Comparison of ENCODE assay signal across 15 cellular contexts in the genomic region with DNA sequence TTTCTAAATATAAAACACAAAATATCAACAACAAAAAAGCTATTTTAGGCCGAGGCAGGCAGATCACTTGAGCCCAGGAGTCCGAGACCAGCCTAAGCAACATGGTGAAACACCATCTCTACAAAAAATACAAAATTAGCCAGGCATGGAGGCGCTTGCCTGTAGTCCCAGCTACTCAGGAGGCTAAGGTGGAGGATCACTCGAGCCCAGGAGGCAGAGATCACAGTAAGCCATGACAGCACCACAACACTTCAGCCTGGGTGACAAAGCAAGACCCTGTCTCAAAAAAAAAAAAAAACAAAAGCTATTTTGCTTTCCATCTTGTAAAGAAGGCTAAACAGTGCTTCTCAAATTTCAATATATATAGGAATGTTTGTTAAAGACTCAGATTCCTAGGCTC. TPM values are rescaled to one million over a fixed set of nuclear protein-coding genes. Genes with fewer than 3 reads are reported as not detected.
DNase-seq lines count a peak whose midpoint lies in the region; ATAC-seq and TF ChIP-seq lines count a peak whose summit lies in the region.
"Had no signal": no experiment of that assay in that cellular context is flagged by ENCODE, and none has a peak within 500 bp of the region (broad histone marks: within the 10 kb centered on the region; RNA-seq: fewer than 3 reads in every experiment).

No MANE protein-coding gene starts in this region.

- H3K27me3 ChIP-seq in GM06990 (replicated peaks; ENCODE audit: control insufficient read depth, insufficient read depth, low read length), result no peaks in the 10 kb centered on the region

- peak; percentile 12 for ATAC-seq in GM19035 (IDR thresholded peaks at IDR 0.05; ENCODE audit: unreplicated experiment)
- peak; percentile 14 for ATAC-seq in HG03342 (IDR thresholded peaks at IDR 0.05; ENCODE audit: unreplicated experiment)
- ATAC-seq in memory B cell (ENCODE audit: low read depth), result peak; percentile 17

- H3K9me3 Mint-ChIP-seq in memory B cell (no peaks in the 10 kb centered on the region), Calu3 (ENCODE audit: low read depth, unreplicated experiment) (no peaks in the 10 kb centered on the region), glutamatergic neuron (ENCODE audit: unreplicated experiment) (no peaks in the 10 kb centered on the region)

- peak overlapping the region; percentile 20; the same call in 1 of the 2 replicates for H3K4me3 ChIP-seq in GM06990 (replicated peaks; ENCODE audit: low read depth, low read length)

- no peaks in the 10 kb centered on the region for H3K27me3 Mint-ChIP-seq in memory B cell
- no peaks in the 10 kb centered on the region for H3K27me3 Mint-ChIP-seq in Calu3 (ENCODE audit: unreplicated experiment)
- peaks cover 2% of the 10 kb centered on the region for H3K27me3 Mint-ChIP-seq in glutamatergic neuron (ENCODE audit: unreplicated experiment)

- H3K4me1 Mint-ChIP-seq in memory B cell, result peaks cover 13% of the 10 kb centered on the region
- peaks cover under 1% of the 10 kb centered on the region for H3K4me1 Mint-ChIP-seq in Calu3 (ENCODE audit: low read depth, unreplicated experiment)
- H3K4me1 Mint-ChIP-seq in glutamatergic neuron (ENCODE audit: low read depth, unreplicated experiment), result peaks cover 2% of the 10 kb centered on the region

- intact Hi-C loops in Calu3 (cut with micrococcal nuclease; ENCODE audit: unreplicated experiment), result no loop called here

- H3K27ac Mint-ChIP-seq in memory B cell (peak overlapping the region; percentile 95), Calu3 (ENCODE audit: unreplicated experiment) (no peak overlapping the region), glutamatergic neuron (ENCODE audit: unreplicated experiment) (no peak overlapping the region)

- DNase-seq in GM06990 (ENCODE audit: extremely low read depth, insufficient read length), result no peak
- no peak for DNase-seq in memory B cell (ENCODE audit: low spot score in 2 of 2)
- DNase-seq in Calu3, result no peak
- no peak for DNase-seq in activated gamma-delta T cell treated with Interleukin-2 at 50 U/mL for 16 hours
- no peak for DNase-seq in glutamatergic neuron
- DNase-seq: central memory CD4-positive, alpha-beta T cell; COR-L47; hypothalamus; midbrain; NCI-H1105 treated with DMSO at 0.1 percent for 48 hours; NCI-H524; posterior cingulate gyrus; stimulated activated CD4-positive, alpha-beta T cell treated with anti-CD3 and anti-CD28 coated beads, Interleukin-2, amount 100 ng/mL, for 24 hours had no signal

- H3K36me3 ChIP-seq in GM06990 (ENCODE audit: control insufficient read depth, insufficient read depth, low read length), result peaks cover 1% of the 10 kb centered on the region

- no peak for TF ChIP-seq CTCF in GM06990 (IDR thresholded peaks at IDR 0.05; ENCODE audit: insufficient read depth, low read length, poor library complexity, severe bottlenecking)
- no peak for TF ChIP-seq CTCF in Calu3 (IDR thresholded peaks at IDR 0.05; ENCODE audit: unreplicated experiment)
- no peak for TF ChIP-seq CTCF in glutamatergic neuron (IDR thresholded peaks at IDR 0.05; ENCODE audit: partially characterized antibody, unreplicated experiment)

- peaks cover 18% of the 10 kb centered on the region for H3K36me3 Mint-ChIP-seq in memory B cell
- peaks cover 18% of the 10 kb centered on the region for H3K36me3 Mint-ChIP-seq in Calu3 (ENCODE audit: insufficient read depth, unreplicated experiment)
- peaks cover 4% of the 10 kb centered on the region for H3K36me3 Mint-ChIP-seq in glutamatergic neuron (ENCODE audit: unreplicated experiment)

- H3K4me3 Mint-ChIP-seq in memory B cell, result peak overlapping the region; percentile 22
- no peak overlapping the region for H3K4me3 Mint-ChIP-seq in Calu3 (ENCODE audit: low read depth, unreplicated experiment)
- no peak overlapping the region for H3K4me3 Mint-ChIP-seq in glutamatergic neuron (ENCODE audit: unreplicated experiment)

- no TSS peak for BruUV-seq in Calu3 (replicated peaks; lab: Mats Ljungman, UMichigan)

- CTCF ChIA-PET in Calu3 (lab: Charles Lee), result interaction anchor here (1.4 kb wide), 1 partner anchor 13 kb away, joined by 3 read pairs; no protein-coding TSS in a partner anchor

RNA-seq across cellular contexts. Expression of gene C5orf15, which starts 11.3 kb away (rescaled TPM):
- total RNA-seq in Calu3 (2022) (104 TPM in 2 replicates), glutamatergic neuron (ENCODE audit: unreplicated experiment) (35.7 TPM)

RNA-seq across cellular contexts. Expression of gene VDAC1, which starts 47.7 kb away (rescaled TPM):
- total RNA-seq in Calu3 (2022), result 377 and 410 TPM in 2 replicates
- 132 TPM for total RNA-seq in glutamatergic neuron (ENCODE audit: unreplicated experiment)
